Comparison of ENCODE assay signal across 9 cellular contexts in the genomic region with DNA sequence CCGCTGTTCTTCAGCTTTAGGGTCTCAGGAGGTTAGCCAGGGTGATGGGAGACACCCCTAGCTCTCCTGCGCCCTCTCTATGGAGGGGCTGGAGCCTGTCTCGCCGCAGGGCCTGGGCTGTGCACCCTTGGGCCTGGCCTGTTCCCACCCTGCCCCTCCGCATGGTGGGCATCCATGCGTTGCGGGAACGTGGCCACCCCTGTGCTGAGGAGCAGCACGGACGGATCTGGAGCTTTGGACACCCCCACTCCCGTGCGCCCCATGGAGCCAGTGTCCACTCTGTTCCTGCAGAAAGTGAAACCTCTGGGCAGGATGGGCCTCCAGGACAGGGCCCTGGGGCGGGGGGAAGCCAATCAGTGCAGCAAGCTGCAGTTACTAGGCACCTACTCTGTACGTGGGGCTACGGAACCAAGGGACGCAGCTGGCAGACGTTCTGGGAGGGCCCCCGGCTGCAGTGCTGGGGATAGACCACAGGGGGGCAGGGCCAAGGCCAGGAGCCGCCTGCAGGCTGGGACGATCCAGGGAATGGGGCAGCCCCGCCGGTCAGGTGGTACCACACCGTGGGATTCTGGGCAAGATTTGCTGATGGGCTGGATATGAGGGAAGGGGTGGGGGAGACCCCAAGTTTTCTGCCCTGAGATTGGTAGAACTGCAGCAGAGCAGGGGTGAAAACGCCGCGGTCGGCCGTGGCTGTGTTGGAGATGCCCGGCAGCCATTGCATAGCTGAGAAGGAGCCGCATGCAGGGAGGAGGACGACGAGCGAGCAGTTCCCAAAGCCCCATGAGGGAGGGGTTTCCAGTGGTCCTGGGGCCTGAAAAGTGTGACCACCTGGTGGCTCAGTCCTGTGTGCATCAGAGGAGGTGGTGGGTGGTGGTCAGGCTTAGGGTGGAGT.
A peak's percentile ranks its signal among the peaks of the same experiment; 100 is the strongest.
DNase-seq lines count a peak whose midpoint lies in the region; ATAC-seq, FAIRE-seq and TF ChIP-seq lines count a peak whose summit lies in the region.
"Had no signal": no experiment of that assay in that cellular context is flagged by ENCODE, and none has a peak within 500 bp of the region (broad histone marks: within the 10 kb centered on the region; RNA-seq: fewer than 3 reads in every experiment).

No MANE protein-coding gene starts in this region.

- TF ChIP-seq CTCF in AG09309 (IDR thresholded peaks at IDR 0.05; ENCODE audit: control insufficient read depth, insufficient read depth, low read depth, low read length, missing control alignments) = peak; percentile 89
- TF ChIP-seq CTCF in cardiac fibroblast (IDR thresholded peaks at IDR 0.05; ENCODE audit: low read depth, low read length) = peak; percentile 96

- DNase-seq in AG09309 (ENCODE audit: low read depth) (no peak), GM19239 (ENCODE audit: insufficient read length, low spot score) (peak; percentile 92), cardiac fibroblast (ENCODE audit: low read depth in 2 of 2) (peak; percentile 39 to 42), kidney tubule cell (ENCODE audit: low spot score) (peak; percentile 47), MV-4-11 (lab: John Stamatoyannopoulos, UW) (no peak)
- peak in 2 of 3 donors; percentile 11 to 16 for DNase-seq in stimulated activated CD4-positive, alpha-beta T cell treated with anti-CD3 and anti-CD28 coated beads, TNF-alpha, amount 100 ng/mL, for 48 hours (ENCODE audit: low read depth in 3 of 3)

- ATAC-seq in SK-N-SH treated with all-trans-retinoic acid at 6 μM for 48 hours (peak; percentile 90), GM21825 (IDR thresholded peaks at IDR 0.05; ENCODE audit: unreplicated experiment) (no peak)

- FAIRE-seq in GM19239 (lab: Jason Lieb, UNC) = no peak

- H3K4me3 ChIP-seq in AG09309 (ENCODE audit: control insufficient read depth, low read depth, low read length) (no peak overlapping the region), cardiac fibroblast (replicated peaks in 1 of 2; ENCODE audit: low read depth in 2 of 2, low read length in 2 of 2) (peak overlapping the region in 1 of 2 donors; percentile 26)
- H3K4me3 ChIP-seq: HAP-1 had no signal

TF ChIP-seq in SK-N-SH treated with all-trans-retinoic acid at 6 μM for 48 hours, 23 proteins besides CTCF, POLR2A, EP300 and RAD21:
- TF ChIP-seq BACH2 (CRISPR knock-in tag; IDR thresholded peaks at IDR 0.05; ENCODE audit: borderline replicate concordance) = no peak
- no peak for TF ChIP-seq ZNF8 (CRISPR knock-in tag; IDR thresholded peaks at IDR 0.05)
- TF ChIP-seq ZFP30 (CRISPR knock-in tag; IDR thresholded peaks at IDR 0.05) = no peak
- no peak for TF ChIP-seq CSDC2 (CRISPR knock-in tag; IDR thresholded peaks at IDR 0.05)
- TF ChIP-seq ISL1 (CRISPR knock-in tag; IDR thresholded peaks at IDR 0.05) = no peak
- TF ChIP-seq, protein P1, sequence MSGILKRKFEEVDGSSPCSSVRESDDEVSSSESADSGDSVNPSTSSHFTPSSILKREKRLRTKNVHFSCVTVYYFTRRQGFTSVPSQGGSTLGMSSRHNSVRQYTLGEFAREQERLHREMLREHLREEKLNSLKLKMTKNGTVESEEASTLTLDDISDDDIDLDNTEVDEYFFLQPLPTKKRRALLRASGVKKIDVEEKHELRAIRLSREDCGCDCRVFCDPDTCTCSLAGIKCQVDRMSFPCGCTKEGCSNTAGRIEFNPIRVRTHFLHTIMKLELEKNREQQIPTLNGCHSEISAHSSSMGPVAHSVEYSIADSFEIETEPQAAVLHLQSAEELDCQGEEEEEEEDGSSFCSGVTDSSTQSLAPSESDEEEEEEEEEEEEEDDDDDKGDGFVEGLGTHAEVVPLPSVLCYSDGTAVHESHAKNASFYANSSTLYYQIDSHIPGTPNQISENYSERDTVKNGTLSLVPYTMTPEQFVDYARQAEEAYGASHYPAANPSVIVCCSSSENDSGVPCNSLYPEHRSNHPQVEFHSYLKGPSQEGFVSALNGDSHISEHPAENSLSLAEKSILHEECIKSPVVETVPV (CRISPR knock-in tag; IDR thresholded peaks at IDR 0.05) = no peak
- TF ChIP-seq ESRRG (CRISPR knock-in tag; IDR thresholded peaks at IDR 0.05) = no peak
- TF ChIP-seq, protein P2, sequence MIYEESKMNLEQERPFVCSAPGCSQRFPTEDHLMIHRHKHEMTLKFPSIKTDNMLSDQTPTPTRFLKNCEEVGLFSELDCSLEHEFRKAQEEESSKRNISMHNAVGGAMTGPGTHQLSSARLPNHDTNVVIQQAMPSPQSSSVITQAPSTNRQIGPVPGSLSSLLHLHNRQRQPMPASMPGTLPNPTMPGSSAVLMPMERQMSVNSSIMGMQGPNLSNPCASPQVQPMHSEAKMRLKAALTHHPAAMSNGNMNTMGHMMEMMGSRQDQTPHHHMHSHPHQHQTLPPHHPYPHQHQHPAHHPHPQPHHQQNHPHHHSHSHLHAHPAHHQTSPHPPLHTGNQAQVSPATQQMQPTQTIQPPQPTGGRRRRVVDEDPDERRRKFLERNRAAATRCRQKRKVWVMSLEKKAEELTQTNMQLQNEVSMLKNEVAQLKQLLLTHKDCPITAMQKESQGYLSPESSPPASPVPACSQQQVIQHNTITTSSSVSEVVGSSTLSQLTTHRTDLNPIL (CRISPR knock-in tag; IDR thresholded peaks at IDR 0.05; ENCODE audit: low read depth) = no peak
- TF ChIP-seq TCF4 (CRISPR knock-in tag; IDR thresholded peaks at IDR 0.05; ENCODE audit: borderline replicate concordance) = no peak
- TF ChIP-seq ARNTL (CRISPR knock-in tag; IDR thresholded peaks at IDR 0.05; ENCODE audit: borderline replicate concordance, low read depth) = no peak

Comparison
In these comparisons a context has a peak if more than half of its experiments do, and no peak if none do; other contexts are left out.
1. DNase-seq: peak in GM19239 (single experiment), cardiac fibroblast (2 of 2), kidney tubule cell (single experiment) and stimulated activated CD4-positive, alpha-beta T cell treated with anti-CD3 and anti-CD28 coated beads, TNF-alpha, amount 100 ng/mL, for 48 hours (2 of 3); none in AG09309 (single experiment) and MV-4-11 (single experiment).